Comparison of ENCODE assay signal across 25 cellular contexts in genomic region chr12:93653712-93654111, GRCh38.
"Had no signal": no experiment of that assay in that cellular context is flagged by ENCODE, and none has a peak within 500 bp of the region (broad histone marks: within the 10 kb centered on the region; RNA-seq: fewer than 3 reads in every experiment).

No MANE protein-coding gene starts in this region.

- H3K27ac ChIP-seq: left lung, lower lobe of right lung, ovary, prostate gland, sigmoid colon, spleen, tibial nerve, vagina had no signal

- H3K36me3 ChIP-seq: left lung, lower lobe of right lung, ovary, prostate gland, sigmoid colon, spleen, tibial nerve, vagina had no signal

- H3K27me3 ChIP-seq: left lung, ovary, sigmoid colon, spleen, tibial nerve, vagina had no signal

- H3K4me3 ChIP-seq: left lung, lower lobe of right lung, ovary, prostate gland, sigmoid colon, spleen, tibial nerve, vagina had no signal

- H3K9me3 ChIP-seq: left lung, lower lobe of right lung, ovary, prostate gland, sigmoid colon, spleen, tibial nerve, vagina had no signal

- FAIRE-seq: islet of Langerhans, kidney, small intestine had no signal

- DNase-seq: hippocampal formation; immature natural killer cell; kidney; left colon; left lung; lower lobe of right lung; mammary epithelial cell; mesenchymal stem cell; naive thymus-derived CD8-positive, alpha-beta T cell; ovary; posterior cingulate gyrus; retina; right cardiac atrium; sigmoid colon; small intestine; spleen; stimulated activated CD4-positive, alpha-beta T cell treated with anti-CD3 and anti-CD28 coated beads, Interleukin-4, amount 100 ng/mL, for 4 hours; stimulated activated CD8-positive, alpha-beta memory T cell treated with anti-CD3 and anti-CD28 coated beads, Interleukin-4, amount 100 ng/mL, for 48 hours; stimulated activated naive CD4-positive, alpha-beta T cell treated with Interleukin-2 at 50 U/mL for 16 hours; stimulated activated naive CD8-positive, alpha-beta T cell treated with anti-CD3 and anti-CD28 coated beads, Interleukin-15, amount 100 ng/mL, for 72 hours; substantia nigra had no signal

- ATAC-seq: left colon; left lung; lower lobe of right lung; naive thymus-derived CD8-positive, alpha-beta T cell; right cardiac atrium; stimulated activated naive CD8-positive, alpha-beta T cell treated with anti-CD3 and anti-CD28 coated beads, Interleukin-15, amount 100 ng/mL, for 72 hours had no signal

- H3K4me1 ChIP-seq: left lung, lower lobe of right lung, prostate gland, sigmoid colon, spleen, tibial nerve, vagina had no signal
